10 cellular contexts compared by ENCODE assay signal in genomic region chr19:33376423-33376822, GRCh38. TPM values are rescaled to one million over a fixed set of nuclear protein-coding genes. Genes with fewer than 3 reads are reported as not detected.
A peak's percentile ranks its signal among the peaks of the same experiment; 100 is the strongest.
DNase-seq lines count a peak whose midpoint lies in the region; ATAC-seq and TF ChIP-seq lines count a peak whose summit lies in the region.
"Had no signal": no experiment of that assay in that cellular context is flagged by ENCODE, and none has a peak within 500 bp of the region (broad histone marks: within the 10 kb centered on the region; RNA-seq: fewer than 3 reads in every experiment).

No MANE protein-coding gene starts in this region.

- no peak for TF ChIP-seq CTCF in AG09319 (IDR thresholded peaks at IDR 0.05; ENCODE audit: low read depth, low read length)
- TF ChIP-seq CTCF in nephron progenitor cell (IDR thresholded peaks at IDR 0.05), result no peak

- H3K36me3 Mint-ChIP-seq in nephron progenitor cell (ENCODE audit: low read depth), result peaks cover 37% of the 10 kb centered on the region

- no peak overlapping the region for H3K4me3 ChIP-seq in esophagus (ENCODE audit: low read depth in 1 of 2, low read length in 2 of 2)

- H3K4me3 Mint-ChIP-seq in nephron progenitor cell, result peak overlapping the region; percentile 7

- H3K4me1 Mint-ChIP-seq in nephron progenitor cell, result peaks cover 42% of the 10 kb centered on the region

- H3K4me1 ChIP-seq in esophagus (ENCODE audit: control insufficient read depth in 2 of 2, insufficient read depth in 2 of 2, low read length in 1 of 2), result peaks cover 0 to 10% of the 10 kb centered on the region in 2 donors

- peaks cover 6% of the 10 kb centered on the region for H3K27me3 Mint-ChIP-seq in nephron progenitor cell (ENCODE audit: low read depth, poor library complexity)

- H3K9me3 Mint-ChIP-seq in nephron progenitor cell, result no peaks in the 10 kb centered on the region

- H3K36me3 ChIP-seq in esophagus (ENCODE audit: control insufficient read depth in 2 of 2, insufficient read depth in 2 of 2, low read length in 1 of 2), result peaks cover 3% of the 10 kb centered on the region in 2 donors

- no peaks in the 10 kb centered on the region for H3K9me3 ChIP-seq in esophagus (ENCODE audit: control insufficient read depth in 2 of 2, insufficient read depth in 1 of 2, low read depth in 1 of 2, low read length in 1 of 2)

- no peaks in the 10 kb centered on the region for H3K27me3 ChIP-seq in esophagus (ENCODE audit: control insufficient read depth in 1 of 2, insufficient read depth in 2 of 2, low read length in 2 of 2)

- H3K27ac Mint-ChIP-seq in nephron progenitor cell, result no peak overlapping the region

- DNase-seq in AG09319 (ENCODE audit: extremely low read depth, low read depth) (peak; percentile 61), NCI-H460 (ENCODE audit: extremely low read depth, low read depth) (peak; percentile 27), nephron progenitor cell (no peak), NCI-H510A (lab: John Stamatoyannopoulos, UW) (no peak), NCI-H526 (lab: John Stamatoyannopoulos, UW) (no peak)

- H3K27ac ChIP-seq in esophagus (ENCODE audit: low read depth in 2 of 2, low read length in 1 of 2), result peak overlapping the region; percentile 83 to 88
- H3K27ac ChIP-seq: HL-60, VCaP had no signal

- ATAC-seq in GM18868 (IDR thresholded peaks at IDR 0.05; ENCODE audit: unreplicated experiment), result no peak
- no peak for ATAC-seq in GM21423 (IDR thresholded peaks at IDR 0.05; ENCODE audit: unreplicated experiment)

- 58 to 71% methylated on average over 2 of the region's 2 CpGs for WGBS in esophagus, 2 donors

RNA-seq across cellular contexts. Expression of gene CEBPG, which starts 2.9 kb away (rescaled TPM):
- total RNA-seq in NCI-H460 (2014; rRNA removed; shearing (Covaris generic)), result 73.9 and 89.1 TPM in 2 replicates
- 27.2 and 42.6 TPM in 2 replicates for polyA plus RNA-seq in NCI-H460 (2014; cell fraction: nucleus; rRNA removed)
- 10 to 100 TPM; 18.3 to 20.6 TPM for polyA plus RNA-seq in esophagus

Comparison
In these comparisons a context has a peak if more than half of its experiments do, and no peak if none do; other contexts are left out.
1. DNase-seq: peak in AG09319 (single experiment) and NCI-H460 (single experiment); none in nephron progenitor cell (single experiment), NCI-H510A (single experiment) and NCI-H526 (0 of 2).